ENCODE assay signal across 16 cellular contexts in the genomic region with DNA sequence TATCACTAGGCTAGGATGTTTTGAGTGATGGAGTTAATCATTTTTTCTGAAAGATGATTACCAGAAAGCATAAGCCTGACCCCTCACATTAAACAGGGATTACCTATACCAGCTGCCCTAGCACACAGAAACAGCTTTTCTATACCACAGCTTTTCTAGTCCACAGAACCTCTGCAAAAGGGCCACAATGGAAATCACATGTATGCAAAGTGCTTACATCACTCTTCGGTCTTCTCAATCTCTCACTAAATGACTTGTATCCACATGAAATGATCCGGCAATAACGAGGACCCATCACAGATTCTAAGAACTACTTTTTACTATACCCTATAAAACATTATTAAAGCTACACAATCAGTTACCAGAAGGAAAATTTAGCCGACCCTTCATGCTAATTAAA. TPM values are rescaled to one million over a fixed set of nuclear protein-coding genes. Genes with fewer than 3 reads are reported as not detected.
DNase-seq lines count a peak whose midpoint lies in the region; ATAC-seq, FAIRE-seq and TF ChIP-seq lines count a peak whose summit lies in the region.
"Had no signal": no experiment of that assay in that cellular context is flagged by ENCODE, and none has a peak within 500 bp of the region (broad histone marks: within the 10 kb centered on the region; RNA-seq: fewer than 3 reads in every experiment).

No MANE protein-coding gene starts in this region.

- no peak for TF ChIP-seq POLR2A in K562 (conservative IDR thresholded peaks at IDR 0.05)

- H3K27ac ChIP-seq in OCI-LY7 (ENCODE audit: low read depth, low read length, poor library complexity, severe bottlenecking) (no peak overlapping the region), K562 (ENCODE audit: extremely low read depth, low read depth, low read length) (no peak overlapping the region), brain microvascular endothelial cell (no peak overlapping the region)

- peak overlapping the region; percentile 19 for H3K27ac Mint-ChIP-seq in stimulated activated naive CD8-positive, alpha-beta T cell treated with anti-CD3 and anti-CD28 coated beads, Interleukin-15, Interleukin-2, amounts not matched to agents 100 ng/mL and 50 ng/mL, for 24 hours
- no peak overlapping the region for H3K27ac Mint-ChIP-seq in stimulated activated naive CD8-positive, alpha-beta T cell treated with anti-CD3 and anti-CD28 coated beads, Interleukin-15, amount 100 ng/mL, for 72 hours

- in situ Hi-C loops in K562 (cut with MboI) (no loop called here), brain microvascular endothelial cell (cut with HindIII; ENCODE audit: low pct_ligation_motif_present, low sequenced_read_pairs) (no loop called here)

- BruUV-seq in OCI-LY7 (replicated peaks; lab: Mats Ljungman, UMichigan) = TSS peak; percentile 48
- BruUV-seq in K562 (replicated peaks; lab: Mats Ljungman, UMichigan) = TSS peak; percentile 32

- H3K9me1 ChIP-seq in K562 (ENCODE audit: control insufficient read depth, insufficient read depth, low read length) = no peaks in the 10 kb centered on the region

- peak overlapping the region; percentile 22 for H3K4me3 Mint-ChIP-seq in stimulated activated naive CD8-positive, alpha-beta T cell treated with anti-CD3 and anti-CD28 coated beads, Interleukin-15, Interleukin-2, amounts not matched to agents 100 ng/mL and 50 ng/mL, for 24 hours
- H3K4me3 Mint-ChIP-seq in stimulated activated naive CD8-positive, alpha-beta T cell treated with anti-CD3 and anti-CD28 coated beads, Interleukin-15, amount 100 ng/mL, for 72 hours = no peak overlapping the region

- H3K36me3 Mint-ChIP-seq in stimulated activated naive CD8-positive, alpha-beta T cell treated with anti-CD3 and anti-CD28 coated beads, Interleukin-15, Interleukin-2, amounts not matched to agents 100 ng/mL and 50 ng/mL, for 24 hours (ENCODE audit: low read depth) = peaks cover 65% of the 10 kb centered on the region

- no peak for TF ChIP-seq EP300 in K562 (IDR thresholded peaks at IDR 0.05; ENCODE audit: low read length)

- H3K36me3 ChIP-seq in OCI-LY7 (ENCODE audit: insufficient read depth, low read length) (peaks cover 61% of the 10 kb centered on the region), K562 (ENCODE audit: control insufficient read depth, insufficient read depth, low read length) (peaks cover 62% of the 10 kb centered on the region), brain microvascular endothelial cell (replicated peaks) (peaks cover 26% of the 10 kb centered on the region)

- H3K9ac ChIP-seq in K562 (ENCODE audit: insufficient read depth in 1 of 2, low read depth in 2 of 2, low read length in 2 of 2) = no peak overlapping the region

- 86% methylated on average over 4 of the region's 4 CpGs for WGBS in K562 (ENCODE audit: insufficient coverage, low coverage, missing lambda C conversion rate)

- TF ChIP-seq CTCF in OCI-LY7 (conservative IDR thresholded peaks at IDR 0.05; ENCODE audit: low read length) = no peak
- TF ChIP-seq CTCF in K562 (IDR thresholded peaks at IDR 0.05 in 2 of 3, conservative IDR thresholded peaks at IDR 0.05 in 1 of 3; ENCODE audit: insufficient read depth in 2 of 3, low read depth in 1 of 3, low read length in 3 of 3) = no peak
- TF ChIP-seq CTCF in brain microvascular endothelial cell (IDR thresholded peaks at IDR 0.05; ENCODE audit: low read depth, low read length, missing control alignments) = no peak

- H4K20me1 ChIP-seq in OCI-LY7 (ENCODE audit: insufficient read depth, low read length) (0 out of 2 replicates have a peak, but pooled peaks cover 3% of the 10 kb centered on the region), K562 (replicated peaks; ENCODE audit: control insufficient read depth, insufficient read depth, low read length) (no peaks in the 10 kb centered on the region)

- no peak for FAIRE-seq in K562 (lab: Jason Lieb, UNC)

- intact Hi-C loops in OCI-LY7 (cut with micrococcal nuclease; ENCODE audit: unreplicated experiment) (loop anchor here (5.0 kb wide), 1 partner anchor 168 kb away; a partner anchor contains a TSS), K562 (cut with micrococcal nuclease) (loop anchor here (5.0 to 10.0 kb wide), 2 partner anchors 112 to 171 kb away; a partner anchor contains a TSS)

- H3K27me3 Mint-ChIP-seq in stimulated activated naive CD8-positive, alpha-beta T cell treated with anti-CD3 and anti-CD28 coated beads, Interleukin-15, Interleukin-2, amounts not matched to agents 100 ng/mL and 50 ng/mL, for 24 hours = peaks cover 7% of the 10 kb centered on the region
- peaks cover 7% of the 10 kb centered on the region for H3K27me3 Mint-ChIP-seq in stimulated activated naive CD8-positive, alpha-beta T cell treated with anti-CD3 and anti-CD28 coated beads, Interleukin-15, amount 100 ng/mL, for 72 hours
- H3K27me3 Mint-ChIP-seq: CD4-positive, alpha-beta memory T cell had no signal

- CTCF ChIA-PET in OCI-LY7 (lab: Charles Lee; ENCODE audit: unreplicated experiment) (no interaction called here), K562 (lab: Yijun Ruan, JAX; ENCODE audit: low intra/inter-chr PET ratio) (no interaction called here)

- H3K9me2 ChIP-seq in OCI-LY7 (ENCODE audit: insufficient read depth, low read length) = no peaks in the 10 kb centered on the region

- H3K4me3 ChIP-seq in OCI-LY7 (ENCODE audit: low read depth, low read length, poor library complexity, severe bottlenecking) = no peak overlapping the region
- no peak overlapping the region for H3K4me3 ChIP-seq in K562
- H3K4me3 ChIP-seq in brain microvascular endothelial cell (ENCODE audit: low read depth, low read length) = no peak overlapping the region

- H2AFZ ChIP-seq in OCI-LY7 (ENCODE audit: low read length) = no peak overlapping the region
- H2AFZ ChIP-seq in K562 (ENCODE audit: low read depth, low read length) = no peak overlapping the region

- no peak for ATAC-seq in stimulated activated naive CD8-positive, alpha-beta T cell treated with anti-CD3 and anti-CD28 coated beads, Interleukin-15, amount 100 ng/mL, for 72 hours
- no peak for ATAC-seq in K562

- no peak for DNase-seq in stimulated activated naive CD8-positive, alpha-beta T cell treated with anti-CD3 and anti-CD28 coated beads, Interleukin-15, amount 100 ng/mL, for 72 hours
- DNase-seq in OCI-LY7 (ENCODE audit: low spot score) (no peak), K562 (ENCODE audit: extremely low read depth in 1 of 4, low spot score in 3 of 4) (no peak), foreskin melanocyte (no peak), germinal center (ENCODE audit: low spot score) (no peak), brain microvascular endothelial cell (no peak)
- DNase-seq: AML-193; CD4-positive, alpha-beta memory T cell; GOT3; KBM-7; NCI-H1092 treated with DMSO at 0.1 percent for 48 hours; NCI-H1694; NCI-H2171; NCI-H82; RPMI8226 had no signal

- H3K4me1 Mint-ChIP-seq in stimulated activated naive CD8-positive, alpha-beta T cell treated with anti-CD3 and anti-CD28 coated beads, Interleukin-15, Interleukin-2, amounts not matched to agents 100 ng/mL and 50 ng/mL, for 24 hours (ENCODE audit: low read depth) = peaks cover 69% of the 10 kb centered on the region
- peaks cover 73% of the 10 kb centered on the region for H3K4me1 Mint-ChIP-seq in stimulated activated naive CD8-positive, alpha-beta T cell treated with anti-CD3 and anti-CD28 coated beads, Interleukin-15, amount 100 ng/mL, for 72 hours

- POLR2A ChIA-PET in OCI-LY7 (lab: Charles Lee) = no interaction called here
- POLR2A ChIA-PET in K562 (lab: Yijun Ruan, JAX) = interaction anchor here (0.6 to 2.0 kb wide), 4 partner anchors 10 to 66 kb away, joined by 3 to 11 read pairs (median 4); a partner anchor contains a TSS

- H3K9me3 ChIP-seq in OCI-LY7 (ENCODE audit: low read length) (no peaks in the 10 kb centered on the region), K562 (replicated peaks; ENCODE audit: control insufficient read depth, insufficient read depth, low read depth, low read length) (no peaks in the 10 kb centered on the region)

- H3K79me2 ChIP-seq in OCI-LY7 (ENCODE audit: insufficient read depth, low read depth, low read length) (peaks cover 39% of the 10 kb centered on the region; the same call in 1 of the 2 replicates), K562 (ENCODE audit: control insufficient read depth, insufficient read depth, low read length) (peaks cover 47% of the 10 kb centered on the region)

- H3K4me1 ChIP-seq in OCI-LY7 (ENCODE audit: insufficient read depth, low read length, poor library complexity, severe bottlenecking) (peaks cover 14% of the 10 kb centered on the region), K562 (replicated peaks in 1 of 2; ENCODE audit: control insufficient read depth in 2 of 2, insufficient read depth in 2 of 2, low read length in 2 of 2) (peaks cover 12 to 13% of the 10 kb centered on the region in 2 experiments; a peak in 4 of 5 replicates)

- H3K9me3 Mint-ChIP-seq in stimulated activated naive CD8-positive, alpha-beta T cell treated with anti-CD3 and anti-CD28 coated beads, Interleukin-15, Interleukin-2, amounts not matched to agents 100 ng/mL and 50 ng/mL, for 24 hours = no peaks in the 10 kb centered on the region
- H3K9me3 Mint-ChIP-seq in stimulated activated naive CD8-positive, alpha-beta T cell treated with anti-CD3 and anti-CD28 coated beads, Interleukin-15, amount 100 ng/mL, for 72 hours = no peaks in the 10 kb centered on the region
- H3K9me3 Mint-ChIP-seq: CD4-positive, alpha-beta memory T cell had no signal

- no peak for TF ChIP-seq RAD21 in K562 (CRISPR knock-in tag; conservative IDR thresholded peaks at IDR 0.05 in 1 of 2, IDR thresholded peaks at IDR 0.05 in 1 of 2)

- H3K27me3 ChIP-seq in K562 (ENCODE audit: control insufficient read depth in 2 of 2, insufficient read depth in 2 of 2, low read length in 2 of 2) = no peaks in the 10 kb centered on the region
- no peaks in the 10 kb centered on the region for H3K27me3 ChIP-seq in brain microvascular endothelial cell (replicated peaks)

- H3K4me2 ChIP-seq in OCI-LY7 (ENCODE audit: low read length) = no peak overlapping the region
- no peak overlapping the region for H3K4me2 ChIP-seq in K562 (ENCODE audit: insufficient read depth, low read length)

RNA-seq across cellular contexts. Expression of a gene that starts 2.6 kb away (rescaled TPM):
- 20.6 and 28.7 TPM in 2 replicates for total RNA-seq in OCI-LY7 (2014; rRNA removed; shearing (Covaris generic))
- total RNA-seq in OCI-LY7 (2022) = 105 and 106 TPM in 2 replicates
- total RNA-seq in K562 (2011; cell fraction: chromatin; rRNA removed; ENCODE audit: low replicate concordance) = 26.4 and 69.6 TPM in 2 replicates
- total RNA-seq in K562 (2011; cell fraction: nucleolus; rRNA removed) = 19.0 and 20.7 TPM in 2 replicates
- 45.6 and 81.2 TPM in 2 replicates for total RNA-seq in K562 (2011; cell fraction: nucleoplasm; rRNA removed)
- total RNA-seq in K562 (2014; rRNA removed) = 20.8 TPM in 2 replicates
- total RNA-seq in K562 (2014; rRNA removed; fragmentation: Illumina TruSeq; extraction: Trizol) = 54.1 and 59.2 TPM in 2 replicates
- total RNA-seq in K562 (2015; rRNA removed; fragmentation: Illumina TruSeq; extraction: Trizol) = 44.7 and 44.8 TPM in 2 replicates
- 95.7 and 109 TPM in 2 replicates for total RNA-seq in K562 (2021)
- 48.1 and 61.2 TPM in 2 replicates for polyA plus RNA-seq in K562 (2011; rRNA removed)
- polyA plus RNA-seq in K562 (2011; cell fraction: cytosol; rRNA removed) = 29.2 and 61.7 TPM in 2 replicates
- polyA plus RNA-seq in K562 (2011; cell fraction: nucleus; rRNA removed) = 33.6 and 40.3 TPM in 2 replicates
- 62.6 and 118 TPM in 2 replicates for polyA plus RNA-seq in K562 (2012)
- polyA plus RNA-seq in K562 (2014; fragmentation: Illumina TruSeq; extraction: Trizol) = 90.0 and 97.7 TPM in 2 replicates
- 10 to 100 TPM; 23.4 to 25.2 TPM for polyA plus RNA-seq in K562 (2014; fragmentation: Nextera tagmentation; extraction: Ambion mirVana)
- polyA plus RNA-seq in K562 (2014; rRNA removed) = 35.4 and 42.8 TPM in 2 replicates
- polyA minus RNA-seq in K562 (2011; rRNA and poly(A)+ RNA removed) = 131 and 140 TPM in 2 replicates
- polyA minus RNA-seq in K562 (2011; cell fraction: cytosol; rRNA and poly(A)+ RNA removed) = 65.1 and 66.0 TPM in 2 replicates
- polyA minus RNA-seq in K562 (2011; cell fraction: nucleus; rRNA and poly(A)+ RNA removed) = 13.7 and 24.1 TPM in 2 replicates
